Comparison of ENCODE assay signal across 1 cellular context in the genomic region with DNA sequence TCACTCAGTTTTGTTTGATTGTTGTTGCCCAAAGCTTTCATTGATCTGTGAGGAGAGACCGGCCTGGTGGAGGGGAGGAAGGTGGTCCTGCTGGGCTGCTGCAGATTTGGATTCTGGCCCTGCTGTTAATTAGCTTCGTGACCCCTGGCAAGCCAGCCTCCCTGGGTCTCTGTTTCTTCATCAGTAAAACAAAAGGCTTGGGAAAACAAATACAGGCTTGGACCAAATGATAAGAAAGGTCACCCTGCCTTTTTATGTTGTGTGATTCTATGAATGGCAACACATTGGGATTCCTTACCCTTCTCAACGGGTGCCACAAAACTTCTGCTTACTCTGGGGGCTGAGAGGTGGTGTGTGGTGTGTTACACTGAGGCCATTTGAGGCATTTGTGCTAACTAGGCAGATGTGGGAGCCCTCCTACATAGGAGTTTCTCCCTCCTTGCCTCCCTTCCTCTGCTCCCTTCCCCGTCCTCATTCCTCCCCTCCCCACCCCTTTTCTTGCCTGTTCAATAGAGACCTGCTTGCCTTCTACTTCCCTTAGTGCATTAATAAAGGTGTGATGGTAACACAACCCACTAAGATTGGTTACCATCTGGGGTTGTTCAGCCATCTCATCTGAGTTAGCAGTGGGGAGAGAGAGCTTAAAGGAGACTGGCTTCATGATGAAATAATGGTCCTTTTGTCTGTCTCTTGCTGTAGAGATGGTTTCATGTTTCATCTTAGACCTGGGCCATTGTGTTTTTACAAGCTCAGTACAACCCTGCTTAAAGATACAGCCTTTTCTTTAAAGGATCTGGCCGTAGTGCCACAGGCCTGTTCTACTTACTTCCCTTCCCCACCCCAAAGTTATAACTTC.
TF ChIP-seq lines count a peak whose summit lies in the region.

No MANE protein-coding gene starts in this region.

TF ChIP-seq in GM12878, 131 proteins besides CTCF, POLR2A, EP300 and RAD21 (continued from another document):
- TF ChIP-seq, protein P1, sequence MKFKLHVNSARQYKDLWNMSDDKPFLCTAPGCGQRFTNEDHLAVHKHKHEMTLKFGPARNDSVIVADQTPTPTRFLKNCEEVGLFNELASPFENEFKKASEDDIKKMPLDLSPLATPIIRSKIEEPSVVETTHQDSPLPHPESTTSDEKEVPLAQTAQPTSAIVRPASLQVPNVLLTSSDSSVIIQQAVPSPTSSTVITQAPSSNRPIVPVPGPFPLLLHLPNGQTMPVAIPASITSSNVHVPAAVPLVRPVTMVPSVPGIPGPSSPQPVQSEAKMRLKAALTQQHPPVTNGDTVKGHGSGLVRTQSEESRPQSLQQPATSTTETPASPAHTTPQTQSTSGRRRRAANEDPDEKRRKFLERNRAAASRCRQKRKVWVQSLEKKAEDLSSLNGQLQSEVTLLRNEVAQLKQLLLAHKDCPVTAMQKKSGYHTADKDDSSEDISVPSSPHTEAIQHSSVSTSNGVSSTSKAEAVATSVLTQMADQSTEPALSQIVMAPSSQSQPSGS (IDR thresholded peaks at IDR 0.05; ENCODE audit: low read length) = no peak
- TF ChIP-seq YY1 (IDR thresholded peaks at IDR 0.05; ENCODE audit: low read depth, low read length) (no peak), SREBF2 (IDR thresholded peaks at IDR 0.05; ENCODE audit: low read length) (no peak), SIX5 (IDR thresholded peaks at IDR 0.05; ENCODE audit: low read depth, low read length, severe bottlenecking) (no peak), SIN3A (IDR thresholded peaks at IDR 0.05; ENCODE audit: low read depth, low read length) (no peak), RELA (IDR thresholded peaks at IDR 0.05; ENCODE audit: borderline replicate concordance, partially characterized antibody) (no peak), CREM (IDR thresholded peaks at IDR 0.05; ENCODE audit: low read depth) (no peak), ATF7 (IDR thresholded peaks at IDR 0.05; ENCODE audit: low read depth) (no peak)
- TF ChIP-seq, protein P2, sequence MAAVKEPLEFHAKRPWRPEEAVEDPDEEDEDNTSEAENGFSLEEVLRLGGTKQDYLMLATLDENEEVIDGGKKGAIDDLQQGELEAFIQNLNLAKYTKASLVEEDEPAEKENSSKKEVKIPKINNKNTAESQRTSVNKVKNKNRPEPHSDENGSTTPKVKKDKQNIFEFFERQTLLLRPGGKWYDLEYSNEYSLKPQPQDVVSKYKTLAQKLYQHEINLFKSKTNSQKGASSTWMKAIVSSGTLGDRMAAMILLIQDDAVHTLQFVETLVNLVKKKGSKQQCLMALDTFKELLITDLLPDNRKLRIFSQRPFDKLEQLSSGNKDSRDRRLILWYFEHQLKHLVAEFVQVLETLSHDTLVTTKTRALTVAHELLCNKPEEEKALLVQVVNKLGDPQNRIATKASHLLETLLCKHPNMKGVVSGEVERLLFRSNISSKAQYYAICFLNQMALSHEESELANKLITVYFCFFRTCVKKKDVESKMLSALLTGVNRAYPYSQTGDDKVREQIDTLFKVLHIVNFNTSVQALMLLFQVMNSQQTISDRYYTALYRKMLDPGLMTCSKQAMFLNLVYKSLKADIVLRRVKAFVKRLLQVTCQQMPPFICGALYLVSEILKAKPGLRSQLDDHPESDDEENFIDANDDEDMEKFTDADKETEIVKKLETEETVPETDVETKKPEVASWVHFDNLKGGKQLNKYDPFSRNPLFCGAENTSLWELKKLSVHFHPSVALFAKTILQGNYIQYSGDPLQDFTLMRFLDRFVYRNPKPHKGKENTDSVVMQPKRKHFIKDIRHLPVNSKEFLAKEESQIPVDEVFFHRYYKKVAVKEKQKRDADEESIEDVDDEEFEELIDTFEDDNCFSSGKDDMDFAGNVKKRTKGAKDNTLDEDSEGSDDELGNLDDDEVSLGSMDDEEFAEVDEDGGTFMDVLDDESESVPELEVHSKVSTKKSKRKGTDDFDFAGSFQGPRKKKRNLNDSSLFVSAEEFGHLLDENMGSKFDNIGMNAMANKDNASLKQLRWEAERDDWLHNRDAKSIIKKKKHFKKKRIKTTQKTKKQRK (IDR thresholded peaks at IDR 0.05; ENCODE audit: low read depth, low read length) = no peak
TF ChIP-seq in GM12878: peak in this region for 0.
